1 cellular context compared by ENCODE assay signal in the genomic region with DNA sequence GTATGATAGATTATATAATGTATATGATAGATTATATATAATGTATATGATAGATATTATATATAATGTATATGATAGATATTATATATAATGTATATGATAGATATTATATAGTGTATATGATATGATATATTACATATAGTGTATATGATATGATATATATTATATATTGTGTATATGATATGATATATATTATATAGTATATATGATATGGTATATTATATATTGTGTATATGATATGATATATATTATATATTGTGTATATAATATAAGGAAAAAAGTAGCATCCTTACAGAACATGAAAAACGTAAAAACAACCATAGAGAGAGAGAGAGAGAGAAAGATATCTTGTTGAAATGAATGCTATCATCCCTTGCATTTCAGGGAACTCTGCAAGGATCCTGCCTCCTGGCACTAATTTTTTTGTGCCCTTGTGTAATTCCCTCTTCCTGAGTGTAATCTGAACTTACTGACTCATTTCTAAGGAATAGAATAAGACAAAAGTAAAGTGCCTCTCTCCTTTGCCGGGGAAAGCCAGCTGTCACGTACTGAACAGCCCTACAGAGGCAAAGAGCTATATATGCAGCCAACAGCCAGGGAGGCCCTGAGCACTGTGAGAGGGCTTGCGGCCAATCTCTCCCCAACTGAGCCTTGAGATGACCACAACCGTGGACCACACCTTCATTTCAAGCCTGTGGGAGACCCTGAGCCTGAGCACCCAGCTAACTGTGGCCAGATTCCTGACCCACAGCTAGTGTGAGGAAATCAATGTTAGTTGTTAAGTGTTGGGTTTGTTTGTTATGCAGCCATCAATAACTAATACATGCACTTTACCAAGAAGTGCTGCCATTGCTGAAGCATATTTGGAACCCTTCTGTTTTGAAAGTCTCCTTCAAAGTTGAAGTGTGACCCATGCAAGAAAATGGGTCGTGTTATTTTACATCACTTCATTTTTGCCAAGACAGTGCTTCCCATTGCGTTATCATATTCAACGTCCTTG.
TF ChIP-seq lines count a peak whose summit lies in the region.

No MANE protein-coding gene starts in this region.

TF ChIP-seq in HepG2, 621 proteins besides CTCF, POLR2A, EP300 and RAD21:
- TF ChIP-seq XRCC5 (optimal IDR thresholded peaks at IDR 0.05; ENCODE audit: low read length): peak; percentile 20
- peak; percentile 51; the same call in 1 of the 2 replicates for TF ChIP-seq ZMYM3 (CRISPR knock-in tag; IDR thresholded peaks at IDR 0.05)
- no peak for TF ChIP-seq ZNF329 (CRISPR knock-in tag; IDR thresholded peaks at IDR 0.05; ENCODE audit: low read depth)
- peak; percentile 97 for TF ChIP-seq RBAK (CRISPR knock-in tag; IDR thresholded peaks at IDR 0.05)
- no peak for TF ChIP-seq CBX5 (CRISPR knock-in tag; IDR thresholded peaks at IDR 0.05; ENCODE audit: borderline replicate concordance)
- TF ChIP-seq ZNF143 (CRISPR knock-in tag; IDR thresholded peaks at IDR 0.05): no peak
- TF ChIP-seq ZNF12 (CRISPR knock-in tag; IDR thresholded peaks at IDR 0.05): peak; percentile 95
